In the genomic region with DNA sequence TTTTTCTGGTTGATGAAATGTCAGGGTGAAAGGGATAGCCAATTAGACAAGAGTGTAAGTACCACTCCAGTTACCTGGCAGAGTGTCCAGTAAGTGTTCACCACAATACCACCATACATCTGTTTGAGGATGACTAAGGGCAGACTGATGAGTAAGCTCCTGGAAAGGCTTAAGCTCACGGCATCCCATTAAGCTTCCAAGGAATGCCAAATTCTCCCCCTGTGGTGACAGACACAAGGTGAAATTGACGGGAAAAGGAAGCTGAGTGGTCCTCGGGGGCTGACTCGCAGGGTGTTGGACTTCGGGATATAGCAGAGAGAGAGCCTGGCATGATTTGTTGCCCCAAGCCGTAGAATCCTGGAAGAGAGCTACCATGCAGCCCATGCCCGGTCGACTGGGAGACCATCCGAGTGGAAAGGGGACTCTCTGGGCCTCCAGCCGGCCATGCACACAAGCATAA, we compare ENCODE assay signal across 11 cellular contexts. TPM values are rescaled to one million over a fixed set of nuclear protein-coding genes. Genes with fewer than 3 reads are reported as not detected.
A peak's percentile ranks its signal among the peaks of the same experiment; 100 is the strongest.
DNase-seq lines count a peak whose midpoint lies in the region; TF ChIP-seq lines count a peak whose summit lies in the region.
"Had no signal": no experiment of that assay in that cellular context is flagged by ENCODE, and none has a peak within 500 bp of the region (broad histone marks: within the 10 kb centered on the region; RNA-seq: fewer than 3 reads in every experiment).

No MANE protein-coding gene starts in this region.

- peaks cover 16% of the 10 kb centered on the region for H3K36me3 Mint-ChIP-seq in HFFc6 (ENCODE audit: low read depth)
- peaks cover 4% of the 10 kb centered on the region for H3K36me3 Mint-ChIP-seq in type B pancreatic cell
- H3K36me3 Mint-ChIP-seq: stimulated activated effector memory CD8-positive, alpha-beta T cell treated with anti-CD3 and anti-CD28 coated beads, Interleukin-12 subunit alpha, Interleukin-12 subunit beta, amount 100 ng/mL, for 72 hours had no signal

- H3K9me3 Mint-ChIP-seq in HFFc6 (no peaks in the 10 kb centered on the region), type B pancreatic cell (no peaks in the 10 kb centered on the region)
- H3K9me3 Mint-ChIP-seq: central memory CD8-positive, alpha-beta T cell; stimulated activated effector memory CD8-positive, alpha-beta T cell treated with anti-CD3 and anti-CD28 coated beads, Interleukin-12 subunit alpha, Interleukin-12 subunit beta, amount 100 ng/mL, for 72 hours had no signal

- DNase-seq in HFFc6 (peak; percentile 92), RPMI7951 (ENCODE audit: low read depth) (peak; percentile 99), fibroblast of gingiva (ENCODE audit: low read depth) (peak; percentile 38), type B pancreatic cell (ENCODE audit: extremely low spot score, unreplicated experiment) (no peak), HUDEP-2 (lab: John Stamatoyannopoulos, UW; ENCODE audit: unreplicated experiment in 76 of 76) (no peak), activated T-cell treated with anti-CD3 and anti-CD28 coated beads for 4 hours (no peak), OCI-M1 (lab: John Stamatoyannopoulos, UW) (no peak)
- DNase-seq: activated CD8-positive, alpha-beta memory T cell treated with anti-CD3 and anti-CD28 coated beads, Interleukin-2, amount 10 ng/mL, durations not matched to agents 7 days and 5 days; right lobe of liver had no signal

- H3K27me3 Mint-ChIP-seq in HFFc6 (ENCODE audit: insufficient read depth) (no peaks in the 10 kb centered on the region; the same call in none of the 2 replicates), type B pancreatic cell (no peaks in the 10 kb centered on the region)

- peak; percentile 25; the same call in 1 of the 2 replicates for TF ChIP-seq CTCF in HFFc6 (IDR thresholded peaks at IDR 0.05)
- TF ChIP-seq CTCF in type B pancreatic cell (conservative IDR thresholded peaks at IDR 0.05) = no peak

- peaks cover 60% of the 10 kb centered on the region for H3K4me1 Mint-ChIP-seq in HFFc6 (ENCODE audit: low read depth)
- no peaks in the 10 kb centered on the region for H3K4me1 Mint-ChIP-seq in type B pancreatic cell (ENCODE audit: unreplicated experiment)
- H3K4me1 Mint-ChIP-seq: activated CD8-positive, alpha-beta memory T cell treated with anti-CD3 and anti-CD28 coated beads, Interleukin-2, amount 10 ng/mL, durations not matched to agents 7 days and 5 days had no signal

- H3K27ac Mint-ChIP-seq in HFFc6 (peak overlapping the region; percentile 79), type B pancreatic cell (peak overlapping the region; percentile 71)
- H3K27ac Mint-ChIP-seq: activated CD8-positive, alpha-beta memory T cell treated with anti-CD3 and anti-CD28 coated beads, Interleukin-2, amount 10 ng/mL, durations not matched to agents 7 days and 5 days; stimulated activated effector memory CD8-positive, alpha-beta T cell treated with anti-CD3 and anti-CD28 coated beads, Interleukin-12 subunit alpha, Interleukin-12 subunit beta, amount 100 ng/mL, for 72 hours had no signal

- H3K4me3 Mint-ChIP-seq in HFFc6 = peak overlapping the region; percentile 44
- H3K4me3 Mint-ChIP-seq in type B pancreatic cell = no peak overlapping the region
- H3K4me3 Mint-ChIP-seq: activated CD8-positive, alpha-beta memory T cell treated with anti-CD3 and anti-CD28 coated beads, Interleukin-2, amount 10 ng/mL, durations not matched to agents 7 days and 5 days; central memory CD8-positive, alpha-beta T cell; stimulated activated effector memory CD8-positive, alpha-beta T cell treated with anti-CD3 and anti-CD28 coated beads, Interleukin-12 subunit alpha, Interleukin-12 subunit beta, amount 100 ng/mL, for 72 hours had no signal

RNA-seq across cellular contexts. Expression of gene BST1, which starts 7.6 kb away (rescaled TPM):
- total RNA-seq in HFFc6 (2021; fragmentation: NEBNext Ultra II Directional; extraction: Animal tissue kit (Norgen Biotek cat#: 25700)) = 1 to 10 TPM; 2.4 to 4.2 (median 2.8) TPM
- 15.3 and 21.2 TPM in 2 replicates for total RNA-seq in RPMI7951 (2014; rRNA removed; shearing (Covaris generic))
- total RNA-seq in type B pancreatic cell (ENCODE audit: low replicate concordance) = 0.89 and 3.4 TPM in 2 replicates

RNA-seq across cellular contexts. Expression of gene FAM200B, which starts 13.6 kb away (rescaled TPM):
- total RNA-seq in HFFc6 (2021; fragmentation: NEBNext Ultra II Directional; extraction: Animal tissue kit (Norgen Biotek cat#: 25700)) = 10 to 100 TPM; 26.0 to 36.2 (median 34.3) TPM
- 57.0 and 58.6 TPM in 2 replicates for total RNA-seq in RPMI7951 (2014; rRNA removed; shearing (Covaris generic))
- 39.0 and 43.6 TPM in 2 replicates for total RNA-seq in type B pancreatic cell (ENCODE audit: low replicate concordance)

RNA-seq across cellular contexts. Expression of gene FBXL5, which starts 40.1 kb away (rescaled TPM):
- 10 to 100 TPM; 35.8 to 40.5 (median 37.2) TPM for total RNA-seq in HFFc6 (2021; fragmentation: NEBNext Ultra II Directional; extraction: Animal tissue kit (Norgen Biotek cat#: 25700))
- 88.7 and 89.0 TPM in 2 replicates for total RNA-seq in RPMI7951 (2014; rRNA removed; shearing (Covaris generic))
- total RNA-seq in type B pancreatic cell (ENCODE audit: low replicate concordance) = 48.2 and 48.4 TPM in 2 replicates

Comparison
In these comparisons a context has a peak if more than half of its experiments do, and no peak if none do; other contexts are left out.
1. DNase-seq: peak in HFFc6 (single experiment), RPMI7951 (single experiment) and fibroblast of gingiva (single experiment); none in type B pancreatic cell (single experiment), HUDEP-2 (0 of 76), activated T-cell treated with anti-CD3 and anti-CD28 coated beads for 4 hours (single experiment) and OCI-M1 (single experiment).